Comparison of ENCODE assay signal across 30 cellular contexts in the genomic region with DNA sequence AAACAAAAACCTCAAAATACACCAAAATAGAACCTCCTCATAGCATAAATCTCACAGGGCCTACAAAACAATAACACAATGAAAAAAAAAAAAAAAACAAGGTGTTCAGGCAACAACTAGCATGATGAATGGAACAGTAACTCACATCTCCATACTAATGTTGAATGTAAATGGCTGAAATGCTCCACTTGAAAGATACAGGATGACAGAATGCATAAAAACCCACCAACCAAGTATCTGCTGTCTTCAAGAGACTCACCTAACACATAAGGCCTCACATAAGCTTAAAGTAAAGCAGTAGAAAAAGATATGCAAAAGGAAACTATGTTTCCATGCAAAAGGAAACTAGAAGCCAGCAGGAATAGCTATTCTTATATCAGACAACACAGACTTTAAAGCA.
"Had no signal": no experiment of that assay in that cellular context is flagged by ENCODE, and none has a peak within 500 bp of the region (broad histone marks: within the 10 kb centered on the region; RNA-seq: fewer than 3 reads in every experiment).

No MANE protein-coding gene starts in this region.

- H3K9me3 ChIP-seq: neutrophil, pancreas, prostate gland, right lobe of liver, sigmoid colon, suprapubic skin, testis, tibial artery, upper lobe of left lung, vagina had no signal

- H3K4me3 Mint-ChIP-seq: naive thymus-derived CD8-positive, alpha-beta T cell; natural killer cell treated with Interleukin-12 subunit alpha and Interleukin-12 subunit beta and Interleukin-15 and Interleukin-18, amount 100 ng/mL, for 72 hours; nephron progenitor cell; neural crest cell; stimulated activated memory B cell treated with anti-CD40 and anti-IgM and Interleukin-4, amounts not matched to agents 10 μg/mL and 1 μg/mL and 100 μg/mL, for 72 hours; stimulated activated naive CD8-positive, alpha-beta T cell treated with anti-CD3 and anti-CD28 coated beads, Interleukin-15, amount 100 ng/mL, for 72 hours had no signal

- H3K9me3 Mint-ChIP-seq: natural killer cell treated with Interleukin-12 subunit alpha and Interleukin-12 subunit beta and Interleukin-15 and Interleukin-18, amount 100 ng/mL, for 72 hours had no signal

- H3K4me3 ChIP-seq: pancreas, prostate gland, right lobe of liver, sigmoid colon, smooth muscle cell, spleen, suprapubic skin, testis, tibial artery, transverse colon, upper lobe of left lung, vagina had no signal

- H3K36me3 ChIP-seq: pancreas, prostate gland, right lobe of liver, sigmoid colon, suprapubic skin, tibial artery, transverse colon, upper lobe of left lung, vagina had no signal

- H3K4me1 Mint-ChIP-seq: nephron progenitor cell, neural crest cell had no signal

- H3K27ac Mint-ChIP-seq: naive thymus-derived CD8-positive, alpha-beta T cell; stimulated activated memory B cell treated with anti-CD40 and anti-IgM and Interleukin-4, amounts not matched to agents 10 μg/mL and 1 μg/mL and 100 μg/mL, for 72 hours; stimulated activated naive CD8-positive, alpha-beta T cell treated with anti-CD3 and anti-CD28 coated beads, Interleukin-15, amount 100 ng/mL, for 72 hours had no signal

- H3K36me3 Mint-ChIP-seq: natural killer cell treated with Interleukin-12 subunit alpha and Interleukin-12 subunit beta and Interleukin-15 and Interleukin-18, amount 100 ng/mL, for 72 hours had no signal

- H3K27me3 ChIP-seq: neutrophil, pancreas, right lobe of liver, sigmoid colon, spleen, suprapubic skin, testis, tibial artery, transverse colon, upper lobe of left lung, vagina had no signal

- H3K4me1 ChIP-seq: pancreas, prostate gland, right lobe of liver, sigmoid colon had no signal

- H3K27ac ChIP-seq: neutrophil, pancreas, right lobe of liver, sigmoid colon, spleen, suprapubic skin, tibial artery, transverse colon, upper lobe of left lung, vagina had no signal

- H3K27me3 Mint-ChIP-seq: naive thymus-derived CD8-positive, alpha-beta T cell; natural killer cell treated with Interleukin-12 subunit alpha and Interleukin-12 subunit beta and Interleukin-15 and Interleukin-18, amount 100 ng/mL, for 72 hours; stimulated activated memory B cell treated with anti-CD40 and anti-IgM and Interleukin-4, amounts not matched to agents 10 μg/mL and 1 μg/mL and 100 μg/mL, for 72 hours; stimulated activated naive CD8-positive, alpha-beta T cell treated with anti-CD3 and anti-CD28 coated beads, Interleukin-15, amount 100 ng/mL, for 72 hours had no signal

- DNase-seq: naive thymus-derived CD8-positive, alpha-beta T cell; nephron progenitor cell; nucleus accumbens; pancreas; retina; right cardiac atrium; right lobe of liver; sigmoid colon; spleen; stimulated activated CD4-positive, alpha-beta T cell treated with anti-CD3 and anti-CD28 coated beads, Interleukin-12 subunit alpha, Interleukin-12 subunit beta, amount 100 ng/mL, for 4 hours; stimulated activated CD4-positive, alpha-beta T cell treated with anti-CD3 and anti-CD28 coated beads, Interleukin-1b, Interleukin-23, amount 100 ng/mL, for 48 hours; stimulated activated CD4-positive, alpha-beta T cell treated with anti-CD3 and anti-CD28 coated beads, Interleukin-4, amount 100 ng/mL, for 1 hour; stimulated activated CD4-positive, alpha-beta T cell treated with anti-CD3 and anti-CD28 coated beads, Interleukin-4, amount 100 ng/mL, for 4 hours; stimulated activated CD8-positive, alpha-beta memory T cell treated with anti-CD3 and anti-CD28 coated beads, Interleukin-4, amount 100 ng/mL, for 48 hours; stimulated activated naive CD4-positive, alpha-beta T cell; stimulated activated naive CD8-positive, alpha-beta T cell treated with anti-CD3 and anti-CD28 coated beads, Interleukin-15, amount 100 ng/mL, for 72 hours; stimulated activated naive CD8-positive, alpha-beta T cell treated with anti-CD3 and anti-CD28 coated beads, Interleukin-15, Interleukin-2, amounts not matched to agents 100 U/mL and 50 U/mL, for 24 hours; substantia nigra; testis; tibial artery; transverse colon; upper lobe of left lung had no signal
